18 cellular contexts compared by ENCODE assay signal in the genomic region with DNA sequence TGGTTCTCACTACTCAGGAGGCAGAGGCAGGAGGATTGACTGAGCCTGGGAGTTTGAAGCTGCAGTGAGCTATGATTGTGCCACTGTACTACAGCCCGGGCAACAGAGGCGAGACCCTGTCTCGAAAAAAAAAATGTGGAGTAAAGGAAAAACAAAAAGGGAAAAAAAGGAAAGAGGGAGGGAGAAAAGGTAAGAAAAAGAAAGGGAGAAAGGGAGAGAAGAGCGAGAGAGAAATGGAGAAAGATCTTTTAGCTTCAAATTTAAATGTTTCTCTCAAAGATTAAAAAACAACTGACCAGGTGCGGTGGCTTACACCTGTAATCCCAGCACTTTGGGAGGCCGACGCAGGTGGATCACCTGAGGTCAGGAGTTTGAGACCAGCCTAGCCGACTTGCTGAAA. TPM values are rescaled to one million over a fixed set of nuclear protein-coding genes. Genes with fewer than 3 reads are reported as not detected.
A peak's percentile ranks its signal among the peaks of the same experiment; 100 is the strongest.
DNase-seq lines count a peak whose midpoint lies in the region; ATAC-seq and TF ChIP-seq lines count a peak whose summit lies in the region.
"Had no signal": no experiment of that assay in that cellular context is flagged by ENCODE, and none has a peak within 500 bp of the region (broad histone marks: within the 10 kb centered on the region; RNA-seq: fewer than 3 reads in every experiment).

No MANE protein-coding gene starts in this region.

- H3K4me1 ChIP-seq in breast epithelium (no peaks in the 10 kb centered on the region), PC-3 (ENCODE audit: insufficient read depth, low read length) (peaks cover 7% of the 10 kb centered on the region)
- H3K4me1 ChIP-seq: A549, SJCRH30 had no signal

- ATAC-seq in naive B cell (ENCODE audit: low read depth in 2 of 2) = no peak
- no peak for ATAC-seq in PC-3
- ATAC-seq: A549, sciatic nerve had no signal

- no peak overlapping the region for H3K9ac ChIP-seq in PC-3 (ENCODE audit: low read length)

- TF ChIP-seq CTCF in CD14-positive monocyte (IDR thresholded peaks at IDR 0.05) = no peak
- no peak for TF ChIP-seq CTCF in breast epithelium (IDR thresholded peaks at IDR 0.05)
- TF ChIP-seq CTCF in PC-3 (conservative IDR thresholded peaks at IDR 0.05; ENCODE audit: low read depth, low read length) = no peak

- H3K27me3 ChIP-seq in breast epithelium (no peaks in the 10 kb centered on the region), PC-3 (ENCODE audit: low read length) (no peaks in the 10 kb centered on the region)
- H3K27me3 ChIP-seq: cardiac muscle cell, SJCRH30 had no signal

- POLR2A ChIA-PET in PC-3 (lab: Charles Lee; ENCODE audit: unreplicated experiment) = no interaction called here

- H3K9me3 Mint-ChIP-seq in activated CD4-positive, alpha-beta T cell treated with anti-CD3 and anti-CD28 coated beads, Interleukin-2, amount 10 ng/mL, durations not matched to agents 24 days and 14 days = no peaks in the 10 kb centered on the region
- peaks cover 0 to 6% (median 2%) of the 10 kb centered on the region in 7 donors for H3K9me3 Mint-ChIP-seq in CD14-positive monocyte
- no peaks in the 10 kb centered on the region for H3K9me3 Mint-ChIP-seq in activated T-helper 1 cell treated with anti-CD3 and anti-CD28 coated beads, Interleukin-12 subunit alpha, Interleukin-12 subunit beta, Interleukin-2, Interleukin-4 antibody, amounts not matched to agents 30 ng/mL and 10 ng/mL and 1 ng/mL, durations not matched to agents 14 hours and 24 hours and 36 hours
- peaks cover 0 to 4% (median 0%) of the 10 kb centered on the region in 7 donors for H3K9me3 Mint-ChIP-seq in naive B cell

- peaks cover 12% of the 10 kb centered on the region for H3K36me3 Mint-ChIP-seq in activated CD4-positive, alpha-beta T cell treated with anti-CD3 and anti-CD28 coated beads, Interleukin-2, amount 10 ng/mL, durations not matched to agents 24 days and 14 days (ENCODE audit: low read depth)
- H3K36me3 Mint-ChIP-seq in CD14-positive monocyte (peaks cover 0 to 2% of the 10 kb centered on the region in 2 donors), naive B cell (no peaks in the 10 kb centered on the region)
- peaks cover 12% of the 10 kb centered on the region for H3K36me3 Mint-ChIP-seq in activated T-helper 1 cell treated with anti-CD3 and anti-CD28 coated beads, Interleukin-12 subunit alpha, Interleukin-12 subunit beta, Interleukin-2, Interleukin-4 antibody, amounts not matched to agents 30 ng/mL and 10 ng/mL and 1 ng/mL, durations not matched to agents 14 hours and 24 hours and 36 hours (ENCODE audit: low read depth)

- H4K20me1 ChIP-seq in PC-3 (ENCODE audit: low read length) = no peaks in the 10 kb centered on the region

- no peak for DNase-seq in activated CD4-positive, alpha-beta T cell treated with anti-CD3 and anti-CD28 coated beads, Interleukin-2, amount 10 ng/mL, durations not matched to agents 24 days and 14 days
- no peak for DNase-seq in activated CD4-positive, alpha-beta T cell treated with anti-CD3 and anti-CD28 coated beads, Interleukin-2, amount 50 U/mL, for 48 hours
- DNase-seq in CD14-positive monocyte (ENCODE audit: low spot score) (no peak), naive B cell (no peak), breast epithelium (ENCODE audit: low spot score in 2 of 2) (no peak), NCI-H345 (lab: John Stamatoyannopoulos, UW) (no peak), PC-3 (no peak)
- DNase-seq in activated T-helper 1 cell treated with anti-CD3 and anti-CD28 coated beads, Interleukin-12 subunit alpha, Interleukin-12 subunit beta, Interleukin-2, Interleukin-4 antibody, amounts not matched to agents 30 ng/mL and 10 ng/mL and 1 ng/mL, durations not matched to agents 14 hours and 24 hours and 36 hours (ENCODE audit: low spot score) = no peak
- DNase-seq: head of caudate nucleus; KBM-7; MM.1S; NCI-H1436; NCI-H524 treated with DMSO at 0.1 percent for 48 hours; SJCRH30; stimulated activated CD4-positive, alpha-beta T cell treated with anti-CD3 and anti-CD28 coated beads, Interleukin-15, amount 100 ng/mL, for 24 hours had no signal

- no peaks in the 10 kb centered on the region for H3F3A ChIP-seq in PC-3 (ENCODE audit: low read length, unreplicated experiment)

- TF ChIP-seq POLR2A in breast epithelium (IDR thresholded peaks at IDR 0.05) = no peak

- H3K9me3 ChIP-seq in breast epithelium (no peaks in the 10 kb centered on the region), PC-3 (ENCODE audit: low read length) (no peaks in the 10 kb centered on the region)
- H3K9me3 ChIP-seq: SJCRH30 had no signal

- H3K4me1 Mint-ChIP-seq in activated CD4-positive, alpha-beta T cell treated with anti-CD3 and anti-CD28 coated beads, Interleukin-2, amount 10 ng/mL, durations not matched to agents 24 days and 14 days = peaks cover 42% of the 10 kb centered on the region
- H3K4me1 Mint-ChIP-seq in CD14-positive monocyte = peaks cover 61% of the 10 kb centered on the region
- H3K4me1 Mint-ChIP-seq in activated T-helper 1 cell treated with anti-CD3 and anti-CD28 coated beads, Interleukin-12 subunit alpha, Interleukin-12 subunit beta, Interleukin-2, Interleukin-4 antibody, amounts not matched to agents 30 ng/mL and 10 ng/mL and 1 ng/mL, durations not matched to agents 14 hours and 24 hours and 36 hours (ENCODE audit: low read depth) = peaks cover 38% of the 10 kb centered on the region
- peaks cover 23 to 33% (median 29%) of the 10 kb centered on the region in 3 donors for H3K4me1 Mint-ChIP-seq in naive B cell

- CTCF ChIA-PET in PC-3 (lab: Charles Lee) = no interaction called here

- peaks cover 2% of the 10 kb centered on the region for H3K27me3 Mint-ChIP-seq in activated CD4-positive, alpha-beta T cell treated with anti-CD3 and anti-CD28 coated beads, Interleukin-2, amount 10 ng/mL, durations not matched to agents 24 days and 14 days
- H3K27me3 Mint-ChIP-seq in CD14-positive monocyte (ENCODE audit: low read depth in 3 of 3) (peaks cover 0 to 4% (median 3%) of the 10 kb centered on the region in 3 donors), naive B cell (peaks cover 0 to 4% (median 0%) of the 10 kb centered on the region in 3 donors)
- H3K27me3 Mint-ChIP-seq in activated T-helper 1 cell treated with anti-CD3 and anti-CD28 coated beads, Interleukin-12 subunit alpha, Interleukin-12 subunit beta, Interleukin-2, Interleukin-4 antibody, amounts not matched to agents 30 ng/mL and 10 ng/mL and 1 ng/mL, durations not matched to agents 14 hours and 24 hours and 36 hours (ENCODE audit: insufficient read depth) = peaks cover 4% of the 10 kb centered on the region

- BruUV-seq in PC-3 (replicated peaks; lab: Mats Ljungman, UMichigan) = no TSS peak

- no peak overlapping the region for H3K4me3 ChIP-seq in breast epithelium
- H3K4me3 ChIP-seq in PC-3 (ENCODE audit: low read length) = no peak overlapping the region
- H3K4me3 ChIP-seq: A549, cardiac muscle cell, SJCRH30 had no signal

- no peaks in the 10 kb centered on the region for H3K9me2 ChIP-seq in PC-3 (replicated peaks; ENCODE audit: low read length)

- H3K27ac Mint-ChIP-seq in activated CD4-positive, alpha-beta T cell treated with anti-CD3 and anti-CD28 coated beads, Interleukin-2, amount 10 ng/mL, durations not matched to agents 24 days and 14 days = peak overlapping the region; percentile 68
- peak overlapping the region; percentile 42 to 98 (median 97) for H3K27ac Mint-ChIP-seq in CD14-positive monocyte
- H3K27ac Mint-ChIP-seq in activated T-helper 1 cell treated with anti-CD3 and anti-CD28 coated beads, Interleukin-12 subunit alpha, Interleukin-12 subunit beta, Interleukin-2, Interleukin-4 antibody, amounts not matched to agents 30 ng/mL and 10 ng/mL and 1 ng/mL, durations not matched to agents 14 hours and 24 hours and 36 hours = peak overlapping the region; percentile 61
- peak overlapping the region; percentile 14 to 95 (median 56) for H3K27ac Mint-ChIP-seq in naive B cell

- no peak overlapping the region for H3K4me3 Mint-ChIP-seq in activated CD4-positive, alpha-beta T cell treated with anti-CD3 and anti-CD28 coated beads, Interleukin-2, amount 10 ng/mL, durations not matched to agents 24 days and 14 days
- no peak overlapping the region for H3K4me3 Mint-ChIP-seq in CD14-positive monocyte
- H3K4me3 Mint-ChIP-seq in activated T-helper 1 cell treated with anti-CD3 and anti-CD28 coated beads, Interleukin-12 subunit alpha, Interleukin-12 subunit beta, Interleukin-2, Interleukin-4 antibody, amounts not matched to agents 30 ng/mL and 10 ng/mL and 1 ng/mL, durations not matched to agents 14 hours and 24 hours and 36 hours = peak overlapping the region; percentile 62
- peak overlapping the region in 4 of 8 donors; percentile 5 to 69 (median 42) for H3K4me3 Mint-ChIP-seq in naive B cell

- H2AFZ ChIP-seq in PC-3 (ENCODE audit: low read length) = no peak overlapping the region

- intact Hi-C loops in activated CD4-positive, alpha-beta T cell treated with anti-CD3 and anti-CD28 coated beads, Interleukin-2, amount 10 ng/mL, durations not matched to agents 24 days and 14 days (cut with micrococcal nuclease) = loop anchor here (2.0 kb wide), 1 partner anchor 65 kb away; a partner anchor contains a TSS
- intact Hi-C loops in CD14-positive monocyte (cut with micrococcal nuclease) (no loop called here), breast epithelium (cut with DNase I; ENCODE audit: low total_unique reads) (loop anchor here (5.0 kb wide), 1 partner anchor 141 kb away; a partner anchor contains a TSS), PC-3 (cut with micrococcal nuclease) (loop anchor here (2.0 kb wide), 1 partner anchor 141 kb away; a partner anchor contains a TSS)
- intact Hi-C loops in activated T-helper 1 cell treated with anti-CD3 and anti-CD28 coated beads, Interleukin-12 subunit alpha, Interleukin-12 subunit beta, Interleukin-2, Interleukin-4 antibody, amounts not matched to agents 30 ng/mL and 10 ng/mL and 1 ng/mL, durations not matched to agents 14 hours and 24 hours and 36 hours (cut with micrococcal nuclease) = loop anchor here (2.0 to 10.0 kb wide), 2 partner anchors 33 to 399 kb away; a partner anchor contains a TSS

- H3K27ac ChIP-seq in breast epithelium = peak overlapping the region in 1 of 2 donors; percentile 67
- no peak overlapping the region for H3K27ac ChIP-seq in PC-3 (ENCODE audit: low read length)
- H3K27ac ChIP-seq: A549, cardiac muscle cell, SJCRH30 had no signal

- no peak overlapping the region for H3K4me2 ChIP-seq in PC-3 (ENCODE audit: low read length)
- H3K4me2 ChIP-seq: A549 had no signal

- H3K79me2 ChIP-seq in PC-3 (ENCODE audit: low read length) = no peaks in the 10 kb centered on the region

- H3K36me3 ChIP-seq in breast epithelium = no peaks in the 10 kb centered on the region
- H3K36me3 ChIP-seq in PC-3 (ENCODE audit: low read depth, low read length) = no peaks in the 10 kb centered on the region
- H3K36me3 ChIP-seq: cardiac muscle cell, SJCRH30 had no signal

RNA-seq across cellular contexts. Expression of a gene that starts 7.9 kb away (rescaled TPM):
- 81.0 and 103 TPM in 2 replicates for total RNA-seq in activated CD4-positive, alpha-beta T cell treated with anti-CD3 and anti-CD28 coated beads, Interleukin-2, amount 10 ng/mL, durations not matched to agents 24 days and 14 days
- polyA plus RNA-seq in CD14-positive monocyte (10 to 100 TPM; 62.8 to 70.5 TPM), naive B cell (ENCODE audit: low read depth in 6 of 6) (10 to 100 TPM; 53.3 to 76.0 (median 60.5) TPM)
- total RNA-seq in activated T-helper 1 cell treated with anti-CD3 and anti-CD28 coated beads, Interleukin-12 subunit alpha, Interleukin-12 subunit beta, Interleukin-2, Interleukin-4 antibody, amounts not matched to agents 30 ng/mL and 10 ng/mL and 1 ng/mL, durations not matched to agents 14 hours and 24 hours and 36 hours = 80.5 and 83.0 TPM in 2 replicates
- total RNA-seq in breast epithelium (10 to 100 TPM; 14.1 to 20.8 (median 20.0) TPM), PC-3 (2014; rRNA removed) (4.9 and 15.3 TPM in 2 replicates)

Comparison
In these comparisons a context has a peak if more than half of its experiments do, and no peak if none do; other contexts are left out.
1. intact Hi-C loops: an anchor here in activated CD4-positive, alpha-beta T cell treated with anti-CD3 and anti-CD28 coated beads, Interleukin-2, amount 10 ng/mL, durations not matched to agents 24 days and 14 days (2.0 kb wide), activated T-helper 1 cell treated with anti-CD3 and anti-CD28 coated beads, Interleukin-12 subunit alpha, Interleukin-12 subunit beta, Interleukin-2, Interleukin-4 antibody, amounts not matched to agents 30 ng/mL and 10 ng/mL and 1 ng/mL, durations not matched to agents 14 hours and 24 hours and 36 hours (2.0 to 10.0 kb wide), breast epithelium (5.0 kb wide) and PC-3 (2.0 kb wide); none called in CD14-positive monocyte.